9 cellular contexts compared by ENCODE assay signal in genomic region chr12:24901975-24902461, GRCh38. TPM values are rescaled to one million over a fixed set of nuclear protein-coding genes. Genes with fewer than 3 reads are reported as not detected.
DNase-seq lines count a peak whose midpoint lies in the region; ATAC-seq and TF ChIP-seq lines count a peak whose summit lies in the region.
"Had no signal": no experiment of that assay in that cellular context is flagged by ENCODE, and none has a peak within 500 bp of the region (broad histone marks: within the 10 kb centered on the region; RNA-seq: fewer than 3 reads in every experiment).

No MANE protein-coding gene starts in this region.

- H3K27me3 ChIP-seq in effector memory CD4-positive, alpha-beta T cell (replicated peaks; ENCODE audit: control insufficient read depth, insufficient read depth, low read length, poor library complexity, severe bottlenecking) = peaks cover 9% of the 10 kb centered on the region
- H3K27me3 ChIP-seq in upper lobe of right lung = no peaks in the 10 kb centered on the region
- H3K27me3 ChIP-seq: SJSA1 had no signal

- no peaks in the 10 kb centered on the region for H3K9me3 ChIP-seq in effector memory CD4-positive, alpha-beta T cell (ENCODE audit: control insufficient read depth, low read length)
- no peaks in the 10 kb centered on the region for H3K9me3 ChIP-seq in upper lobe of right lung
- H3K9me3 ChIP-seq: SJSA1 had no signal

- H3K36me3 ChIP-seq in effector memory CD4-positive, alpha-beta T cell (ENCODE audit: control insufficient read depth, insufficient read depth, low read length) = no peaks in the 10 kb centered on the region
- no peaks in the 10 kb centered on the region for H3K36me3 ChIP-seq in upper lobe of right lung

- H3K9me3 Mint-ChIP-seq in activated naive CD4-positive, alpha-beta T cell treated with anti-CD3 and anti-CD28 coated beads, Interleukin-2, amount 10 ng/mL, durations not matched to agents 7 days and 5 days = no peaks in the 10 kb centered on the region

- peak; percentile 40 for DNase-seq in activated naive CD4-positive, alpha-beta T cell treated with anti-CD3 and anti-CD28 coated beads, Interleukin-2, amount 10 ng/mL, durations not matched to agents 7 days and 5 days
- DNase-seq in activated naive CD4-positive, alpha-beta T cell (lab: John Stamatoyannopoulos, UW) = no peak
- no peak for DNase-seq in effector memory CD4-positive, alpha-beta T cell
- peak; percentile 63 for DNase-seq in midbrain (lab: John Stamatoyannopoulos, UW)
- DNase-seq in upper lobe of right lung = no peak
- DNase-seq in 8988T = no peak
- no peak for DNase-seq in NOMO-1 (lab: John Stamatoyannopoulos, UW; ENCODE audit: unreplicated experiment in 2 of 2)
- no peak for DNase-seq in NCI-H2107 treated with DMSO at 0.1 percent for 48 hours (lab: John Stamatoyannopoulos, UW; ENCODE audit: unreplicated experiment)

- peaks cover 2% of the 10 kb centered on the region for H3K4me1 ChIP-seq in effector memory CD4-positive, alpha-beta T cell (ENCODE audit: control insufficient read depth, insufficient read depth, low read length, poor library complexity, severe bottlenecking)
- H3K4me1 ChIP-seq in upper lobe of right lung = peaks cover 17% of the 10 kb centered on the region

- peaks cover 1% of the 10 kb centered on the region for H3K36me3 Mint-ChIP-seq in activated naive CD4-positive, alpha-beta T cell treated with anti-CD3 and anti-CD28 coated beads, Interleukin-2, amount 10 ng/mL, durations not matched to agents 7 days and 5 days

- peak overlapping the region; percentile 4 for H3K27ac Mint-ChIP-seq in activated naive CD4-positive, alpha-beta T cell treated with anti-CD3 and anti-CD28 coated beads, Interleukin-2, amount 10 ng/mL, durations not matched to agents 7 days and 5 days

- TF ChIP-seq CTCF in upper lobe of right lung (IDR thresholded peaks at IDR 0.05) = no peak

- H3K27me3 Mint-ChIP-seq in activated naive CD4-positive, alpha-beta T cell treated with anti-CD3 and anti-CD28 coated beads, Interleukin-2, amount 10 ng/mL, durations not matched to agents 7 days and 5 days = peaks cover 4% of the 10 kb centered on the region

- H3K4me3 Mint-ChIP-seq in activated naive CD4-positive, alpha-beta T cell treated with anti-CD3 and anti-CD28 coated beads, Interleukin-2, amount 10 ng/mL, durations not matched to agents 7 days and 5 days = peak overlapping the region; percentile 87

- peak overlapping the region; percentile 41 for H3K4me3 ChIP-seq in effector memory CD4-positive, alpha-beta T cell (ENCODE audit: insufficient read depth, low read depth, low read length, poor library complexity, severe bottlenecking)
- H3K4me3 ChIP-seq in upper lobe of right lung = peak overlapping the region; percentile 66
- H3K4me3 ChIP-seq: SJSA1 had no signal

- peaks cover 26% of the 10 kb centered on the region for H3K4me1 Mint-ChIP-seq in activated naive CD4-positive, alpha-beta T cell treated with anti-CD3 and anti-CD28 coated beads, Interleukin-2, amount 10 ng/mL, durations not matched to agents 7 days and 5 days

- no peak overlapping the region for H3K27ac ChIP-seq in effector memory CD4-positive, alpha-beta T cell (ENCODE audit: insufficient read depth, low read length, poor library complexity, severe bottlenecking)
- peak overlapping the region; percentile 21 for H3K27ac ChIP-seq in upper lobe of right lung

- intact Hi-C loops in upper lobe of right lung (cut with DNase I) = no loop called here

- ATAC-seq in upper lobe of right lung = peak; percentile 11

- CTCF ChIA-PET in activated naive CD4-positive, alpha-beta T cell treated with anti-CD3 and anti-CD28 coated beads, Interleukin-2, amount 10 ng/mL, durations not matched to agents 7 days and 5 days (lab: Charles Lee) = interaction anchor here (1.0 kb wide), 1 partner anchor 149 kb away, joined by 3 read pairs; no protein-coding TSS in a partner anchor

RNA-seq across cellular contexts. Expression of gene BCAT1, which starts 46.9 kb away (rescaled TPM):
- 82.5 TPM for total RNA-seq in upper lobe of right lung

Comparison
In these comparisons a context has a peak if more than half of its experiments do, and no peak if none do; other contexts are left out.
1. DNase-seq: peak in activated naive CD4-positive, alpha-beta T cell treated with anti-CD3 and anti-CD28 coated beads, Interleukin-2, amount 10 ng/mL, durations not matched to agents 7 days and 5 days (single experiment) and midbrain (single experiment); none in activated naive CD4-positive, alpha-beta T cell (0 of 4), effector memory CD4-positive, alpha-beta T cell (0 of 3), upper lobe of right lung (single experiment), 8988T (single experiment), NOMO-1 (0 of 2) and NCI-H2107 treated with DMSO at 0.1 percent for 48 hours (single experiment).